In the genomic region with DNA sequence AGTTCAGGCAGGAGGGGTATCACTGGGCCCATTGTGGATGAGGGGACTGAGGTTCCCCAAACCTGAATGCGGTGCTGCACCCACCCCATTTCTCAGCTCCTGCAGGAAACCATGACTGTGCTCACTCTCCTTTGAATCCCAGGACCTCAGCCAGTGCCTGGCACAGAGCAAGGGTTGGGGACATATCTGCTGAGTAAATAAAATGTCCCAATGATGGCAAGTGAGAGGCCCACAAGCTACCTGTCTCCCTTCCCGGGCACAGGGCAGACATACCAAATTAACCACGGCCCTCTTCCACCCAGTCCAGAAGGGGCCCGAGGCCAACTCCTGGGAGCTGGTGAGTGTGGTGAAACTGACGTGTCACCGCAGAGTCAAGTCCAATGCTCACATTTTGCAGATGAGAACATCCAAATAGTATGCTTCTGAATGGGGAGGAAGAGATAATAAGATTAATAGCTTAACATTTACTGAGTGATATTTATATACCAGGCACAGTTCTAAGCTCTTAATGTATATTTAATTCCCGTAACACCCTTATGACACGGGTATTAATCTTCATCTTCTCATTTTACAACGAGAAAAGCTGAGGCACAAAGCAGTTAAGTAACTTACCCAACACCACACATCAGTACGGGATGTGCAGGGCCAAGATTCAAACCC, we compare ENCODE assay signal across 11 cellular contexts.
A peak's percentile ranks its signal among the peaks of the same experiment; 100 is the strongest.
DNase-seq lines count a peak whose midpoint lies in the region; ATAC-seq, FAIRE-seq and TF ChIP-seq lines count a peak whose summit lies in the region.
"Had no signal": no experiment of that assay in that cellular context is flagged by ENCODE, and none has a peak within 500 bp of the region (broad histone marks: within the 10 kb centered on the region; RNA-seq: fewer than 3 reads in every experiment).

No MANE protein-coding gene starts in this region.

- H3K4ac ChIP-seq in trophoblast cell (ENCODE audit: low read depth, low read length) = no peak overlapping the region

- no peak overlapping the region for H3K18ac ChIP-seq in trophoblast cell (ENCODE audit: low read length)

- no peak for FAIRE-seq in RCC 7860 (lab: Jason Lieb, UNC)

- TF ChIP-seq CTCF in OCI-LY7 (conservative IDR thresholded peaks at IDR 0.05; ENCODE audit: low read length) = no peak

- H3K9ac ChIP-seq in trophoblast cell (ENCODE audit: low read length) = no peak overlapping the region

- no peak for ATAC-seq in GM21381 (IDR thresholded peaks at IDR 0.05; ENCODE audit: unreplicated experiment)
- ATAC-seq: natural killer cell treated with Interleukin-12 subunit alpha and Interleukin-12 subunit beta and Interleukin-15 and Interleukin-18, amount 100 ng/mL, for 72 hours had no signal

- H4K91ac ChIP-seq in trophoblast cell (ENCODE audit: low read depth, low read length) = peak overlapping the region; percentile 0

- intact Hi-C loops in OCI-LY7 (cut with micrococcal nuclease; ENCODE audit: unreplicated experiment) = no loop called here

- peak overlapping the region; percentile 56 for H2BK12ac ChIP-seq in trophoblast cell (ENCODE audit: low read length)

- peaks cover 3% of the 10 kb centered on the region for H3K79me1 ChIP-seq in trophoblast cell (ENCODE audit: low read length)

- DNase-seq in AG08396 (ENCODE audit: low spot score) (peak; percentile 91), RCC 7860 (ENCODE audit: low spot score) (peak; percentile 6), fibroblast of gingiva (ENCODE audit: low read depth) (peak; percentile 74), trophoblast cell (no peak), CD1c-positive myeloid dendritic cell (ENCODE audit: extremely low spot score) (no peak), OCI-LY7 (ENCODE audit: low spot score) (no peak)
- DNase-seq in stimulated activated CD4-positive, alpha-beta T cell treated with anti-CD3 and anti-CD28 coated beads, Interleukin-4, amount 100 ng/mL, for 1 hour = no peak

- no peaks in the 10 kb centered on the region for H3K36me3 ChIP-seq in trophoblast cell (ENCODE audit: control insufficient read depth in 1 of 2, insufficient read depth in 2 of 2, low read length in 2 of 2)
- no peaks in the 10 kb centered on the region for H3K36me3 ChIP-seq in OCI-LY7 (ENCODE audit: insufficient read depth, low read length)
- H3K36me3 ChIP-seq: BE2C had no signal

- no peaks in the 10 kb centered on the region for H3K27me3 ChIP-seq in trophoblast cell (ENCODE audit: insufficient read depth, low read length)
- H3K27me3 ChIP-seq: BE2C had no signal

- H3K4me3 ChIP-seq in trophoblast cell (ENCODE audit: low read depth, low read length) (no peak overlapping the region), OCI-LY7 (ENCODE audit: low read depth, low read length, poor library complexity, severe bottlenecking) (no peak overlapping the region)
- H3K4me3 ChIP-seq: coronary artery had no signal

- H3K27ac ChIP-seq in trophoblast cell (ENCODE audit: low read depth, low read length) = no peak overlapping the region
- no peak overlapping the region for H3K27ac ChIP-seq in OCI-LY7 (ENCODE audit: low read depth, low read length, poor library complexity, severe bottlenecking)

- CTCF ChIA-PET in OCI-LY7 (lab: Charles Lee; ENCODE audit: unreplicated experiment) = no interaction called here

- POLR2A ChIA-PET in OCI-LY7 (lab: Charles Lee) = interaction anchor here (0.7 kb wide), 1 partner anchor 24 kb away, joined by 4 read pairs; no protein-coding TSS in a partner anchor

- no peak overlapping the region for H4K8ac ChIP-seq in trophoblast cell (ENCODE audit: low read depth, low read length)

- H2AFZ ChIP-seq in trophoblast cell (ENCODE audit: insufficient read depth, low read length, poor library complexity) = no peak overlapping the region
- no peak overlapping the region for H2AFZ ChIP-seq in OCI-LY7 (ENCODE audit: low read length)

- H4K12ac ChIP-seq in trophoblast cell (ENCODE audit: low read depth, low read length) = no peak overlapping the region

- H3K4me2 ChIP-seq in trophoblast cell (ENCODE audit: low read length) (no peak overlapping the region), OCI-LY7 (ENCODE audit: low read length) (no peak overlapping the region)

- no CpG with 5 or more reads among the region's 10 CpGs for WGBS in trophoblast cell (ENCODE audit: extremely low coverage, insufficient coverage, insufficient read length)

- H2BK120ac ChIP-seq in trophoblast cell (ENCODE audit: insufficient read depth, low read length, poor library complexity) = no peak overlapping the region

- H3K4me1 ChIP-seq in trophoblast cell (ENCODE audit: control insufficient read depth in 1 of 2, insufficient read depth in 2 of 2, low read length in 2 of 2) = peaks cover 11 to 22% of the 10 kb centered on the region in 2 experiments
- no peaks in the 10 kb centered on the region for H3K4me1 ChIP-seq in OCI-LY7 (ENCODE audit: insufficient read depth, low read length, poor library complexity, severe bottlenecking)
- H3K4me1 ChIP-seq: BE2C had no signal

- no peaks in the 10 kb centered on the region for H3K9me2 ChIP-seq in OCI-LY7 (ENCODE audit: insufficient read depth, low read length)

- H3K79me2 ChIP-seq in trophoblast cell (ENCODE audit: control insufficient read depth, insufficient read depth, low read length, poor library complexity) = no peaks in the 10 kb centered on the region
- H3K79me2 ChIP-seq in OCI-LY7 (ENCODE audit: insufficient read depth, low read depth, low read length) = no peaks in the 10 kb centered on the region

- H3K14ac ChIP-seq in trophoblast cell (ENCODE audit: low read length) = no peak overlapping the region

- no peak overlapping the region for H2AK5ac ChIP-seq in trophoblast cell (ENCODE audit: low read length)

- no TSS peak for BruUV-seq in OCI-LY7 (replicated peaks; lab: Mats Ljungman, UMichigan)

- no peaks in the 10 kb centered on the region for H4K20me1 ChIP-seq in OCI-LY7 (ENCODE audit: insufficient read depth, low read length)

- H3K9me3 ChIP-seq in trophoblast cell (ENCODE audit: insufficient read depth, low read depth, low read length) (peaks cover 1% of the 10 kb centered on the region), OCI-LY7 (ENCODE audit: low read length) (no peaks in the 10 kb centered on the region)
- H3K9me3 ChIP-seq: BE2C had no signal

- H3K23ac ChIP-seq in trophoblast cell (ENCODE audit: low read length) = no peak overlapping the region

- no peak overlapping the region for H2BK5ac ChIP-seq in trophoblast cell (ENCODE audit: low read depth, low read length, poor library complexity)

Comparison
In these comparisons a context has a peak if more than half of its experiments do, and no peak if none do; other contexts are left out.
1. DNase-seq: peak in AG08396 (single experiment), RCC 7860 (single experiment) and fibroblast of gingiva (single experiment); none in trophoblast cell (0 of 2), CD1c-positive myeloid dendritic cell (single experiment), OCI-LY7 (single experiment) and stimulated activated CD4-positive, alpha-beta T cell treated with anti-CD3 and anti-CD28 coated beads, Interleukin-4, amount 100 ng/mL, for 1 hour (single experiment).